9 cellular contexts compared by ENCODE assay signal in the genomic region with DNA sequence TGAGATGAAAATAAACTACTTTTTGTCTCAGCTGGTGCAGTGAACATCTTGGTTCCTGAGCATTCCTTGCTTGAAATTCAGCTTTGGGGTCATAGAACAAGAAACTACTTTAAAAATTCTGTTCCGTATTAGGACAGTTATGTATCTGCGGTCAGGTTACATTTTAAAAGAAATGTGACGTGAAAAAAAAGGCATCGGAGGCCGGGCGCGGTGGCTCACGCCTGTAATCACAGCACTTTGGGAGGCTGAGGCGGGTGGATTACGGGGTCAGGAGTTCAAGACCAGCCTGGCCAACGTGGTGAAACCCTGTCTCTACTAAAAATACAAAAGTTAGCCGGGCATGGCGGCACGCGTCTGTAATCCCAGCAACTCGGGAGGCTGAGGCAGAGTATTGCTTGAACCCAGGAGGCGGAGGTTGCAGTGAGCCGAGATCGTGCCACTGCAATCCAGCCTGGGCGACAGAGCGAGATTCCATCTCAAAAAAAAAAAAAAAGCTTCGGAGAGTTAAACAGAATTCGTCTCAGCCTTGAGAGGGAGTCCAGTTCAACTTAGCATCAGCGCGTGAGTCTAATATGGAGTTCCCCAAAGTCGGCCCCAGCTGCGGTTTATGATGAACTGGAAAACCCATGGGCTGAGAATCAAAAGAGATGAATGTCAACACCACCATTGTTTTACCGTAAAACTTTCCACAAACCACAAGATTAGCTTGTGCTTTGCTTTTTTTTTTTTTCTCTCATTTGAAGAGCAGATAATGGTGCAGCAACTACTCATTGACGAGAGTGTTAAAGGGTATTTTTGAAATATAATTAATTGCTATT. TPM values are rescaled to one million over a fixed set of nuclear protein-coding genes. Genes with fewer than 3 reads are reported as not detected.
DNase-seq lines count a peak whose midpoint lies in the region; ATAC-seq, FAIRE-seq and TF ChIP-seq lines count a peak whose summit lies in the region.
"Had no signal": no experiment of that assay in that cellular context is flagged by ENCODE, and none has a peak within 500 bp of the region (broad histone marks: within the 10 kb centered on the region; RNA-seq: fewer than 3 reads in every experiment).

No MANE protein-coding gene starts in this region.

- H3K9me3 Mint-ChIP-seq in Caco-2 (ENCODE audit: unreplicated experiment) (no peaks in the 10 kb centered on the region), neural crest cell (peaks cover 4% of the 10 kb centered on the region)
- no peaks in the 10 kb centered on the region for H3K9me3 Mint-ChIP-seq in activated naive CD8-positive, alpha-beta T cell treated with anti-CD3 and anti-CD28 coated beads, Interleukin-2, amount 50 U/mL, for 24 hours

- H3K4me1 Mint-ChIP-seq in Caco-2 (ENCODE audit: low read depth, unreplicated experiment) = peaks cover 7% of the 10 kb centered on the region
- peaks cover 47% of the 10 kb centered on the region for H3K4me1 Mint-ChIP-seq in activated naive CD8-positive, alpha-beta T cell treated with anti-CD3 and anti-CD28 coated beads, Interleukin-2, amount 50 U/mL, for 24 hours
- peaks cover 30% of the 10 kb centered on the region for H3K4me1 Mint-ChIP-seq in neural crest cell

- TF ChIP-seq CTCF in Caco-2 (IDR thresholded peaks at IDR 0.05; ENCODE audit: insufficient read depth in 1 of 2, low read depth in 1 of 2, low read length in 1 of 2, severe bottlenecking in 1 of 2, unreplicated experiment in 1 of 2) = no peak
- TF ChIP-seq CTCF in OCI-LY3 (IDR thresholded peaks at IDR 0.05; ENCODE audit: low read depth, low read length) = no peak
- no peak for TF ChIP-seq CTCF in neural crest cell (conservative IDR thresholded peaks at IDR 0.05)
- TF ChIP-seq CTCF in GM13977 (IDR thresholded peaks at IDR 0.05; ENCODE audit: extremely low read depth, insufficient read depth, missing control alignments) = no peak

- DNase-seq in Caco-2 (peak in 1 of 2 experiments; percentile 9), neural crest cell (ENCODE audit: low read depth, low spot score) (no peak), DMS79 (lab: John Stamatoyannopoulos, UW) (no peak), H54 (ENCODE audit: insufficient read length, low spot score) (no peak), medulla oblongata (ENCODE audit: extremely low spot score) (no peak), GM13977 (ENCODE audit: low spot score) (no peak)
- DNase-seq in activated naive CD8-positive, alpha-beta T cell treated with anti-CD3 and anti-CD28 coated beads, Interleukin-2, amount 50 U/mL, for 24 hours = peak; percentile 25

- no peak for FAIRE-seq in H54 (lab: Jason Lieb, UNC)

- H3K4me1 ChIP-seq in Caco-2 (peaks cover 5% of the 10 kb centered on the region; the same call in 1 of the 2 replicates), OCI-LY3 (ENCODE audit: low read length) (peaks cover 41% of the 10 kb centered on the region)
- H3K4me1 ChIP-seq: prostate gland had no signal

- H3K27me3 Mint-ChIP-seq in Caco-2 (ENCODE audit: insufficient read depth, unreplicated experiment) (peaks cover 3% of the 10 kb centered on the region), neural crest cell (ENCODE audit: low read depth) (no peaks in the 10 kb centered on the region)
- H3K27me3 Mint-ChIP-seq in activated naive CD8-positive, alpha-beta T cell treated with anti-CD3 and anti-CD28 coated beads, Interleukin-2, amount 50 U/mL, for 24 hours = peaks cover 3% of the 10 kb centered on the region

- in situ Hi-C loops in GM13977 (cut with MboI; ENCODE audit: low pct_unique_long_range_greater_than_20kb, low sequenced_read_pairs, unreplicated experiment) = loop anchor here (25.0 kb wide), 3 partner anchors 96 to 496 kb away; a partner anchor contains a TSS

- H3K27ac ChIP-seq in OCI-LY3 (ENCODE audit: low read length) = peak overlapping the region; percentile 57

- peak; percentile 9 for ATAC-seq in activated naive CD8-positive, alpha-beta T cell treated with anti-CD3 and anti-CD28 coated beads, Interleukin-2, amount 50 U/mL, for 24 hours

- H3K79me2 ChIP-seq in OCI-LY3 (ENCODE audit: low read length) = peaks cover 23% of the 10 kb centered on the region

- H3K9me3 ChIP-seq in Caco-2 (no peaks in the 10 kb centered on the region), OCI-LY3 (ENCODE audit: insufficient read depth, low read length) (peaks cover 3% of the 10 kb centered on the region; the same call in 1 of the 2 replicates)
- H3K9me3 ChIP-seq: prostate gland had no signal

- no peaks in the 10 kb centered on the region for H3K36me3 ChIP-seq in Caco-2 (ENCODE audit: control insufficient read depth, insufficient read depth, low read length)
- H3K36me3 ChIP-seq in OCI-LY3 (replicated peaks; ENCODE audit: low read depth, low read length) = peaks cover 6% of the 10 kb centered on the region
- H3K36me3 ChIP-seq: prostate gland had no signal

- CTCF ChIA-PET in Caco-2 (lab: Charles Lee) = interaction anchor here (0.6 to 1.1 kb wide), 2 partner anchors 97 to 119 kb away, joined by 4 to 7 read pairs; no protein-coding TSS in a partner anchor

- intact Hi-C loops in Caco-2 (cut with micrococcal nuclease; ENCODE audit: unreplicated experiment) = loop anchor here (1.0 to 5.0 kb wide), 6 partner anchors 56 to 521 kb away; no protein-coding TSS in a partner anchor

- H3K36me3 Mint-ChIP-seq in Caco-2 (ENCODE audit: insufficient read depth, unreplicated experiment) (peaks cover 8% of the 10 kb centered on the region), neural crest cell (ENCODE audit: low read depth) (no peaks in the 10 kb centered on the region)
- no peaks in the 10 kb centered on the region for H3K36me3 Mint-ChIP-seq in activated naive CD8-positive, alpha-beta T cell treated with anti-CD3 and anti-CD28 coated beads, Interleukin-2, amount 50 U/mL, for 24 hours (ENCODE audit: low read depth)

- H2AFZ ChIP-seq in OCI-LY3 (ENCODE audit: low read depth, low read length) = peak overlapping the region; percentile 77

- no peak for TF ChIP-seq POLR2A in H54 (IDR thresholded peaks at IDR 0.05; ENCODE audit: low read depth, low read length)

- H3K4me3 ChIP-seq in Caco-2 (ENCODE audit: low read depth, low read length) (no peak overlapping the region), OCI-LY3 (ENCODE audit: low read length) (peak overlapping the region; percentile 95)

- H3K4me3 Mint-ChIP-seq in Caco-2 (ENCODE audit: unreplicated experiment) (peak overlapping the region; percentile 41), neural crest cell (peak overlapping the region; percentile 90)
- H3K4me3 Mint-ChIP-seq in activated naive CD8-positive, alpha-beta T cell treated with anti-CD3 and anti-CD28 coated beads, Interleukin-2, amount 50 U/mL, for 24 hours = peak overlapping the region; percentile 79

- H3K4me2 ChIP-seq in OCI-LY3 (ENCODE audit: low read length) = peak overlapping the region; percentile 89

- peak overlapping the region; percentile 34 for H3K9ac ChIP-seq in OCI-LY3 (ENCODE audit: low read length)

- POLR2A ChIA-PET in Caco-2 (lab: Charles Lee) = no interaction called here

- no TSS peak for BruUV-seq in Caco-2 (replicated peaks; lab: Mats Ljungman, UMichigan)

- no peak overlapping the region for H3K27ac Mint-ChIP-seq in Caco-2 (ENCODE audit: unreplicated experiment)
- H3K27ac Mint-ChIP-seq in activated naive CD8-positive, alpha-beta T cell treated with anti-CD3 and anti-CD28 coated beads, Interleukin-2, amount 50 U/mL, for 24 hours = peak overlapping the region; percentile 65
- no peak overlapping the region for H3K27ac Mint-ChIP-seq in neural crest cell (ENCODE audit: unreplicated experiment)

- H4K20me1 ChIP-seq in OCI-LY3 (ENCODE audit: insufficient read depth, low read length) = peaks cover 16% of the 10 kb centered on the region; the same call in 1 of the 2 replicates

- H3K27me3 ChIP-seq in Caco-2 (replicated peaks; ENCODE audit: control insufficient read depth, insufficient read depth, low read length) = no peaks in the 10 kb centered on the region; the same call in 1 of the 2 replicates
- H3K27me3 ChIP-seq in OCI-LY3 (ENCODE audit: low read depth, low read length) = peaks cover 8% of the 10 kb centered on the region; the same call in 1 of the 2 replicates

RNA-seq across cellular contexts. Expression of a gene that starts 2.1 kb away (rescaled TPM):
- total RNA-seq in Caco-2 (2022) (2.5 and 3.0 TPM in 2 replicates), neural crest cell (5.6 and 6.3 TPM in 2 replicates)
